23 cellular contexts compared by ENCODE assay signal in the genomic region with DNA sequence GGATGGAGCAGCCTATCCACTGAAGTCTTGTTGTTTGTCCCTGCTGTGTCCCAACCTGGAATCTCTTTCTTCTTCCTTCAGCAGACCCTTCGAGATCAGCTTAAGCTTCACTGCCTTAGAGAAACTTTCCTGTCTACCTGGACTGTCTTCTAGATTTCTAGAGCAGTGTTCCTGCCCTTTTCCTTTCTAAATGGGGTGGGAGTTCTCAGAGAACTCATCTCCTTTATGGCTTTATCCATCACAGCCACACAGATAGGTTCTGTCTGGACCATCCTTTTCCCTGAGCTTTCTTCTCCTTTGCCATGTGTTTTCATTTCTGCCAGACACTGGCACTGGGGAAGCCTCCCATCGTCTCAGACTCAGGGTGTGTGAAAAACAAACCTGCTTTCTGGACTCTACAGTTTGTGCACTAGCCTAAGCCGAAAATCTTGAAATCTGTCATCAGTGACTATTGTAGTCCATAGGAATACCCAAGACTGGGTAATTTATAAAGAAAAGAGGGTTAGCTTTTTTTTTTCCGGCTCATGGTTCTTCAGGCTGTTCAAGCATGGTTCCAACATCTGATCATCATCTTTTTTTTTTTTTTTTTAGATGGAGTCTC.
"Had no signal": no experiment of that assay in that cellular context is flagged by ENCODE, and none has a peak within 500 bp of the region (broad histone marks: within the 10 kb centered on the region; RNA-seq: fewer than 3 reads in every experiment).

No MANE protein-coding gene starts in this region.

- FAIRE-seq: endothelial cell of umbilical vein had no signal

- H3K27me3 ChIP-seq: colonic mucosa, foreskin keratinocyte, hepatocyte, spleen, transverse colon had no signal

- DNase-seq: colonic mucosa; dermis blood vessel endothelial cell; foreskin keratinocyte; head of caudate nucleus; left colon; left ventricle myocardium superior; mesendoderm; naive B cell; occipital lobe; psoas muscle; retina; spleen; stimulated activated CD4-positive, alpha-beta T cell treated with anti-CD3 and anti-CD28 coated beads, Interleukin-2, amount 100 ng/mL, for 24 hours; stimulated activated CD4-positive, alpha-beta T cell treated with anti-CD3 and anti-CD28 coated beads, Interleukin-4, amount 100 ng/mL, for 4 hours; stimulated activated naive B cell treated with anti-CD40 and anti-IgM and Interleukin-4, amounts not matched to agents 10 μg/mL and 1 μg/mL and 100 μg/mL, for 72 hours; stimulated activated naive CD8-positive, alpha-beta T cell treated with anti-CD3 and anti-CD28 coated beads, Interleukin-15, amount 100 ng/mL, for 72 hours; transverse colon had no signal

- H3K9me3 ChIP-seq: colonic mucosa had no signal

- ATAC-seq: foreskin keratinocyte; left colon; left ventricle myocardium superior; psoas muscle; sciatic nerve; stimulated activated naive B cell treated with anti-CD40 and anti-IgM and Interleukin-4, amounts not matched to agents 10 μg/mL and 1 μg/mL and 100 μg/mL, for 72 hours; stimulated activated naive CD8-positive, alpha-beta T cell treated with anti-CD3 and anti-CD28 coated beads, Interleukin-15, amount 100 ng/mL, for 72 hours had no signal

- H3K4me1 ChIP-seq: colonic mucosa, foreskin keratinocyte, parathyroid adenoma, psoas muscle, transverse colon had no signal

- H3K4me3 ChIP-seq: colonic mucosa, hepatocyte, lung, psoas muscle, spleen, thoracic aorta, transverse colon had no signal

- H2AFZ ChIP-seq: hepatocyte, parathyroid adenoma had no signal

- H3K36me3 ChIP-seq: colonic mucosa, transverse colon had no signal

- H3K9ac ChIP-seq: parathyroid adenoma had no signal

- H3K4me2 ChIP-seq: hepatocyte had no signal

- H3K27ac ChIP-seq: colonic mucosa, foreskin keratinocyte, hepatocyte, parathyroid adenoma, psoas muscle, spleen, thoracic aorta, transverse colon had no signal
